ENCODE assay signal across 27 cellular contexts in the genomic region with DNA sequence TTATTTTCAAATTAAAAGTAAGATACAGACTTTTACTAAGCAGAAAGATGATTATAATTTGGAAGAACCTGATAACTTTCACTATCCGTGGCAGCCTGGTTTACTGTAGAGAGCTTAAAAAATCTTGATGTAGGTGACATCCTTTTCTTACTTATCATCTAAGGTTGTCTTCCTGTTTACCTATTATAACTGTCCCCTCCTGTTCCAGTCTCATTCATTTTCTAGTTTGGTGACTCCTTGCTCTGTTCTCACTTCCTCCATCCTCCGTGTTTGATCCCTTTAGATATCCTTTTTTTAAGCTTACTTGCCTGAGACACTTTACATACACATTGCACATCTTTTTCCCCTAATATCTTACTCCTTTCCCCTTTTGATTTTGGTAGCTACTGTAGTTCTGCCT. TPM values are rescaled to one million over a fixed set of nuclear protein-coding genes. Genes with fewer than 3 reads are reported as not detected.
A peak's percentile ranks its signal among the peaks of the same experiment; 100 is the strongest.
DNase-seq lines count a peak whose midpoint lies in the region; ATAC-seq and TF ChIP-seq lines count a peak whose summit lies in the region.
"Had no signal": no experiment of that assay in that cellular context is flagged by ENCODE, and none has a peak within 500 bp of the region (broad histone marks: within the 10 kb centered on the region; RNA-seq: fewer than 3 reads in every experiment).

No MANE protein-coding gene starts in this region.

- POLR2A ChIA-PET in activated CD8-positive, alpha-beta T cell treated with anti-CD3 and anti-CD28 coated beads for 36 hours (lab: Charles Lee), result interaction anchor here (0.6 kb wide), 1 partner anchor 27 kb away, joined by 3 read pairs; no protein-coding TSS in a partner anchor
- POLR2A ChIA-PET in activated CD8-positive, alpha-beta T cell treated with anti-CD3 and anti-CD28 coated beads, Interleukin-2, amount 10 ng/mL, durations not matched to agents 7 days and 5 days (lab: Charles Lee), result interaction anchor here (0.6 to 0.7 kb wide), 2 partner anchors 27 to 35 kb away, joined by 3 read pairs; no protein-coding TSS in a partner anchor

- CTCF ChIA-PET in activated CD8-positive, alpha-beta T cell treated with anti-CD3 and anti-CD28 coated beads for 36 hours (lab: Charles Lee), result interaction anchor here (1.0 kb wide), 1 partner anchor 10 kb away, joined by 3 read pairs; no protein-coding TSS in a partner anchor
- CTCF ChIA-PET in activated CD8-positive, alpha-beta T cell treated with anti-CD3 and anti-CD28 coated beads, Interleukin-2, amount 10 ng/mL, durations not matched to agents 7 days and 5 days (lab: Charles Lee), result interaction anchor here (1.5 kb wide), 1 partner anchor 13 kb away, joined by 5 read pairs; no protein-coding TSS in a partner anchor

- peak; percentile 12 for ATAC-seq in activated CD8-positive, alpha-beta T cell treated with anti-CD3 and anti-CD28 coated beads for 36 hours
- ATAC-seq in activated CD8-positive, alpha-beta T cell treated with anti-CD3 and anti-CD28 coated beads, Interleukin-2, amount 10 ng/mL, durations not matched to agents 7 days and 5 days, result no peak
- peak; percentile 50 for ATAC-seq in GM21576 (IDR thresholded peaks at IDR 0.05; ENCODE audit: unreplicated experiment)
- ATAC-seq in activated T-helper 17 cell treated with anti-CD3 and anti-CD28 coated beads, Interleukin-2, amount 50 U/mL, for 72 hours (replicated peaks), result peak; percentile 50
- ATAC-seq in HG02885 (IDR thresholded peaks at IDR 0.05; ENCODE audit: poor library complexity, unreplicated experiment), result no peak
- ATAC-seq: left colon, PC-3 had no signal

- H3K27me3 Mint-ChIP-seq in activated CD8-positive, alpha-beta T cell treated with anti-CD3 and anti-CD28 coated beads for 36 hours, result peaks cover 2% of the 10 kb centered on the region
- no peaks in the 10 kb centered on the region for H3K27me3 Mint-ChIP-seq in activated CD8-positive, alpha-beta T cell treated with anti-CD3 and anti-CD28 coated beads, Interleukin-2, amount 10 ng/mL, durations not matched to agents 7 days and 5 days (ENCODE audit: low read depth)
- H3K27me3 Mint-ChIP-seq in activated T-helper 17 cell treated with anti-CD3 and anti-CD28 coated beads, Interleukin-2, amount 50 U/mL, for 72 hours, result no peaks in the 10 kb centered on the region
- H3K27me3 Mint-ChIP-seq in stimulated activated naive CD8-positive, alpha-beta T cell treated with anti-CD3 and anti-CD28 coated beads, Interleukin-15, Interleukin-2, amounts not matched to agents 100 ng/mL and 50 ng/mL, for 24 hours, result peaks cover 7% of the 10 kb centered on the region
- H3K27me3 Mint-ChIP-seq: naive thymus-derived CD8-positive, alpha-beta T cell had no signal

- peaks cover 8% of the 10 kb centered on the region for H3K9me3 Mint-ChIP-seq in activated CD8-positive, alpha-beta T cell treated with anti-CD3 and anti-CD28 coated beads for 36 hours
- peaks cover 4% of the 10 kb centered on the region for H3K9me3 Mint-ChIP-seq in activated CD8-positive, alpha-beta T cell treated with anti-CD3 and anti-CD28 coated beads, Interleukin-2, amount 10 ng/mL, durations not matched to agents 7 days and 5 days (ENCODE audit: insufficient read depth)
- no peaks in the 10 kb centered on the region for H3K9me3 Mint-ChIP-seq in activated T-helper 17 cell treated with anti-CD3 and anti-CD28 coated beads, Interleukin-2, amount 50 U/mL, for 72 hours
- peaks cover 4% of the 10 kb centered on the region for H3K9me3 Mint-ChIP-seq in stimulated activated naive CD8-positive, alpha-beta T cell treated with anti-CD3 and anti-CD28 coated beads, Interleukin-15, Interleukin-2, amounts not matched to agents 100 ng/mL and 50 ng/mL, for 24 hours

- no peak for DNase-seq in activated CD8-positive, alpha-beta T cell treated with anti-CD3 and anti-CD28 coated beads for 36 hours
- DNase-seq in activated CD8-positive, alpha-beta T cell treated with anti-CD3 and anti-CD28 coated beads, Interleukin-2, amount 10 ng/mL, durations not matched to agents 7 days and 5 days, result no peak
- DNase-seq in GM19240 (ENCODE audit: insufficient read length, low spot score) (no peak), GM20000 (ENCODE audit: low spot score) (no peak)
- DNase-seq: activated CD8-positive, alpha-beta memory T cell treated with anti-CD3 and anti-CD28 coated beads for 24 hours; activated T-cell treated with anti-CD3 and anti-CD28 coated beads, Interleukin-2, amount 50 U/mL, for 48 hours; Calu3; EL; erythroblast; foreskin fibroblast; Karpas-422; left colon; naive thymus-derived CD8-positive, alpha-beta T cell; NCI-H1048; NCI-H1930; NCI-H2227 treated with DMSO at 0.1 percent for 48 hours; NCI-H774; PC-3; retina; Right ventricle myocardium superior; stimulated activated CD4-positive, alpha-beta T cell treated with anti-CD3 and anti-CD28 coated beads, Interleukin-2, amount 100 ng/mL, for 48 hours; stomach; trophoblast cell had no signal

- peaks cover 40% of the 10 kb centered on the region for H3K4me1 Mint-ChIP-seq in activated CD8-positive, alpha-beta T cell treated with anti-CD3 and anti-CD28 coated beads for 36 hours (ENCODE audit: low read depth)
- H3K4me1 Mint-ChIP-seq in activated CD8-positive, alpha-beta T cell treated with anti-CD3 and anti-CD28 coated beads, Interleukin-2, amount 10 ng/mL, durations not matched to agents 7 days and 5 days (ENCODE audit: low read depth), result peaks cover 23% of the 10 kb centered on the region
- peaks cover 23% of the 10 kb centered on the region for H3K4me1 Mint-ChIP-seq in activated T-helper 17 cell treated with anti-CD3 and anti-CD28 coated beads, Interleukin-2, amount 50 U/mL, for 72 hours
- H3K4me1 Mint-ChIP-seq in stimulated activated naive CD8-positive, alpha-beta T cell treated with anti-CD3 and anti-CD28 coated beads, Interleukin-15, Interleukin-2, amounts not matched to agents 100 ng/mL and 50 ng/mL, for 24 hours (ENCODE audit: low read depth), result peaks cover 43% of the 10 kb centered on the region

- H3K27ac Mint-ChIP-seq in activated CD8-positive, alpha-beta T cell treated with anti-CD3 and anti-CD28 coated beads for 36 hours, result no peak overlapping the region
- no peak overlapping the region for H3K27ac Mint-ChIP-seq in activated CD8-positive, alpha-beta T cell treated with anti-CD3 and anti-CD28 coated beads, Interleukin-2, amount 10 ng/mL, durations not matched to agents 7 days and 5 days
- H3K27ac Mint-ChIP-seq in activated T-helper 17 cell treated with anti-CD3 and anti-CD28 coated beads, Interleukin-2, amount 50 U/mL, for 72 hours, result peak overlapping the region; percentile 4
- peak overlapping the region; percentile 1 for H3K27ac Mint-ChIP-seq in stimulated activated naive CD8-positive, alpha-beta T cell treated with anti-CD3 and anti-CD28 coated beads, Interleukin-15, Interleukin-2, amounts not matched to agents 100 ng/mL and 50 ng/mL, for 24 hours

- no peak overlapping the region for H3K4me3 Mint-ChIP-seq in activated CD8-positive, alpha-beta T cell treated with anti-CD3 and anti-CD28 coated beads for 36 hours
- no peak overlapping the region for H3K4me3 Mint-ChIP-seq in activated CD8-positive, alpha-beta T cell treated with anti-CD3 and anti-CD28 coated beads, Interleukin-2, amount 10 ng/mL, durations not matched to agents 7 days and 5 days
- H3K4me3 Mint-ChIP-seq in activated T-helper 17 cell treated with anti-CD3 and anti-CD28 coated beads, Interleukin-2, amount 50 U/mL, for 72 hours, result peak overlapping the region; percentile 41
- peak overlapping the region; percentile 1 for H3K4me3 Mint-ChIP-seq in stimulated activated naive CD8-positive, alpha-beta T cell treated with anti-CD3 and anti-CD28 coated beads, Interleukin-15, Interleukin-2, amounts not matched to agents 100 ng/mL and 50 ng/mL, for 24 hours
- H3K4me3 Mint-ChIP-seq: naive thymus-derived CD8-positive, alpha-beta T cell had no signal

- intact Hi-C loops in activated CD8-positive, alpha-beta T cell treated with anti-CD3 and anti-CD28 coated beads for 36 hours (cut with micrococcal nuclease), result no loop called here

- TF ChIP-seq CTCF in activated CD8-positive, alpha-beta T cell treated with anti-CD3 and anti-CD28 coated beads for 36 hours (IDR thresholded peaks at IDR 0.05), result no peak
- no peak for TF ChIP-seq CTCF in GM20000 (IDR thresholded peaks at IDR 0.05; ENCODE audit: extremely low read depth, missing control alignments)

- H3K36me3 Mint-ChIP-seq in activated CD8-positive, alpha-beta T cell treated with anti-CD3 and anti-CD28 coated beads for 36 hours (ENCODE audit: low read depth), result peaks cover 24% of the 10 kb centered on the region
- H3K36me3 Mint-ChIP-seq in activated CD8-positive, alpha-beta T cell treated with anti-CD3 and anti-CD28 coated beads, Interleukin-2, amount 10 ng/mL, durations not matched to agents 7 days and 5 days (ENCODE audit: low read depth), result peaks cover 17% of the 10 kb centered on the region
- peaks cover 6% of the 10 kb centered on the region for H3K36me3 Mint-ChIP-seq in activated T-helper 17 cell treated with anti-CD3 and anti-CD28 coated beads, Interleukin-2, amount 50 U/mL, for 72 hours (ENCODE audit: low read depth)
- H3K36me3 Mint-ChIP-seq in stimulated activated naive CD8-positive, alpha-beta T cell treated with anti-CD3 and anti-CD28 coated beads, Interleukin-15, Interleukin-2, amounts not matched to agents 100 ng/mL and 50 ng/mL, for 24 hours (ENCODE audit: low read depth), result peaks cover 32% of the 10 kb centered on the region

RNA-seq across cellular contexts. Expression of a gene that starts 27.5 kb away (rescaled TPM):
- 10 to 100 TPM; 14.7 to 14.8 TPM for total RNA-seq in activated CD8-positive, alpha-beta T cell treated with anti-CD3 and anti-CD28 coated beads for 36 hours
- total RNA-seq in activated CD8-positive, alpha-beta T cell treated with anti-CD3 and anti-CD28 coated beads, Interleukin-2, amount 10 ng/mL, durations not matched to agents 7 days and 5 days, result 10 to 100 TPM; 18.4 to 23.4 TPM
- 10 to 100 TPM; 21.4 to 27.4 TPM for total RNA-seq in activated T-helper 17 cell treated with anti-CD3 and anti-CD28 coated beads, Interleukin-2, amount 50 U/mL, for 72 hours

Comparison
In these comparisons a context has a peak if more than half of its experiments do, and no peak if none do; other contexts are left out.
1. ATAC-seq: peak in activated CD8-positive, alpha-beta T cell treated with anti-CD3 and anti-CD28 coated beads for 36 hours (single experiment), GM21576 (single experiment) and activated T-helper 17 cell treated with anti-CD3 and anti-CD28 coated beads, Interleukin-2, amount 50 U/mL, for 72 hours (single experiment); none in activated CD8-positive, alpha-beta T cell treated with anti-CD3 and anti-CD28 coated beads, Interleukin-2, amount 10 ng/mL, durations not matched to agents 7 days and 5 days (single experiment) and HG02885 (single experiment).
2. H3K27ac Mint-ChIP-seq: peak in activated T-helper 17 cell treated with anti-CD3 and anti-CD28 coated beads, Interleukin-2, amount 50 U/mL, for 72 hours (single experiment) and stimulated activated naive CD8-positive, alpha-beta T cell treated with anti-CD3 and anti-CD28 coated beads, Interleukin-15, Interleukin-2, amounts not matched to agents 100 ng/mL and 50 ng/mL, for 24 hours (single experiment); none in activated CD8-positive, alpha-beta T cell treated with anti-CD3 and anti-CD28 coated beads for 36 hours (single experiment) and activated CD8-positive, alpha-beta T cell treated with anti-CD3 and anti-CD28 coated beads, Interleukin-2, amount 10 ng/mL, durations not matched to agents 7 days and 5 days (single experiment).
3. H3K4me3 Mint-ChIP-seq: peak in activated T-helper 17 cell treated with anti-CD3 and anti-CD28 coated beads, Interleukin-2, amount 50 U/mL, for 72 hours (single experiment) and stimulated activated naive CD8-positive, alpha-beta T cell treated with anti-CD3 and anti-CD28 coated beads, Interleukin-15, Interleukin-2, amounts not matched to agents 100 ng/mL and 50 ng/mL, for 24 hours (single experiment); none in activated CD8-positive, alpha-beta T cell treated with anti-CD3 and anti-CD28 coated beads for 36 hours (single experiment) and activated CD8-positive, alpha-beta T cell treated with anti-CD3 and anti-CD28 coated beads, Interleukin-2, amount 10 ng/mL, durations not matched to agents 7 days and 5 days (single experiment).